ENCODE assay signal across 17 cellular contexts in the genomic region with DNA sequence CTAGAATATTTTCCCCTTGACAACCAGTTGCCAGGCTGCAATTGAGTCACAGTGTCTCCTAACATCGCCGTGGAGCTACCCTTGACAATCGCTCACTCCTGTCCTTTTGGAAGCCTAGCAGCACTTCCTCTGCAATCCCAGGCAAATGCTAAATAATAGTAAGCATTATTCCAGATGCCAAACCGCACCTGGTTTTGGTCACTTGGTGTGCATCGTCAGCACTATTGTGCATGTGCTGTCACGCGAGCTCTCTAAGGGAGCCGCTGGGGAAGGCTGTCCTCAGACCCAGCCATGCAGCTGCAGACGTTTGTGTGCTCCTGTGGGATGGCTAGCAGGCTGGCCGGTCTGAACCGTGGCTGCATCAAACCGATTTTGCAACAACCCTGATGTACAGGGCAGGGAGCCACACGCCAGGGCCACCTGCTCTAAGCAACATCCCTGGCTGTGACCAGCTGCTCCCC.
A peak's percentile ranks its signal among the peaks of the same experiment; 100 is the strongest.
DNase-seq lines count a peak whose midpoint lies in the region; ATAC-seq and TF ChIP-seq lines count a peak whose summit lies in the region.
"Had no signal": no experiment of that assay in that cellular context is flagged by ENCODE, and none has a peak within 500 bp of the region (broad histone marks: within the 10 kb centered on the region; RNA-seq: fewer than 3 reads in every experiment).

No MANE protein-coding gene starts in this region.

- DNase-seq in NCI-H1092 treated with DMSO at 0.1 percent for 48 hours (lab: John Stamatoyannopoulos, UW) (peak; percentile 6), NCI-H1092 (lab: John Stamatoyannopoulos, UW) (no peak), NCI-H748 treated with DMSO at 0.1 percent for 48 hours (lab: John Stamatoyannopoulos, UW) (peak; percentile 39), left ventricle myocardium superior (no peak), psoas muscle (peak; percentile 42 to 70), NCI-H526 treated with DMSO at 0.1 percent for 48 hours (lab: John Stamatoyannopoulos, UW) (no peak), transverse colon (no peak), NCI-H524 treated with DMSO at 0.1 percent for 48 hours (lab: John Stamatoyannopoulos, UW) (no peak)
- DNase-seq: CD8-positive, alpha-beta memory T cell; foreskin melanocyte; immature natural killer cell; MM.1S; NCI-H226; stimulated activated CD4-positive, alpha-beta T cell treated with anti-CD3 and anti-CD28 coated beads, Interleukin-2, amount 100 ng/mL, for 48 hours; SW 1271; trophoblast cell had no signal

- intact Hi-C loops in left ventricle myocardium superior (cut with micrococcal nuclease): no loop called here
- intact Hi-C loops in psoas muscle (cut with DNase I): no loop called here
- intact Hi-C loops in transverse colon (cut with DNase I; ENCODE audit: low total_unique reads): no loop called here

- no peak for TF ChIP-seq CTCF in psoas muscle (IDR thresholded peaks at IDR 0.05)
- TF ChIP-seq CTCF in transverse colon (IDR thresholded peaks at IDR 0.05): no peak

- WGBS in psoas muscle, 3 donors: 7 to 16% (median 11%) methylated on average over 13 of the region's 13 CpGs
- WGBS in transverse colon (ENCODE audit: low coverage in 1 of 2), 2 donors: 88% methylated on average over 13 of the region's 13 CpGs; no CpG with 5 or more reads in 1 of the 2 donors

- TF ChIP-seq EP300 in transverse colon (IDR thresholded peaks at IDR 0.05; ENCODE audit: low read depth): no peak

- ATAC-seq in left ventricle myocardium superior (peak; percentile 21), psoas muscle (peak; percentile 49 to 66 (median 54))

- in situ Hi-C loops in transverse colon (cut with MboI; ENCODE audit: low pct_ligation_motif_present in 1 of 4, low pct_unique_long_range_greater_than_20kb in 1 of 4, low sequenced_read_pairs in 3 of 4): no loop called here

- H3K9me3 ChIP-seq in psoas muscle: no peaks in the 10 kb centered on the region
- no peaks in the 10 kb centered on the region for H3K9me3 ChIP-seq in transverse colon
- H3K9me3 ChIP-seq: breast epithelium had no signal

- no peaks in the 10 kb centered on the region for H3K27me3 ChIP-seq in psoas muscle (ENCODE audit: insufficient read depth in 3 of 3, low read length in 2 of 3)
- no peaks in the 10 kb centered on the region for H3K27me3 ChIP-seq in transverse colon
- H3K27me3 ChIP-seq: breast epithelium had no signal

- H3K4me1 ChIP-seq in psoas muscle (no peaks in the 10 kb centered on the region), transverse colon (peaks cover 4 to 24% (median 13%) of the 10 kb centered on the region in 4 donors)
- H3K4me1 ChIP-seq: breast epithelium had no signal

- no peak for TF ChIP-seq POLR2A in transverse colon (IDR thresholded peaks at IDR 0.05)

- H3K4me3 ChIP-seq in psoas muscle (no peak overlapping the region), transverse colon (no peak overlapping the region)
- H3K4me3 ChIP-seq: breast epithelium had no signal

- no peak overlapping the region for H3K27ac ChIP-seq in psoas muscle
- H3K27ac ChIP-seq in transverse colon: no peak overlapping the region
- H3K27ac ChIP-seq: breast epithelium had no signal

- no peaks in the 10 kb centered on the region for H3K36me3 ChIP-seq in psoas muscle (ENCODE audit: insufficient read depth in 1 of 2, low read depth in 1 of 2)
- H3K36me3 ChIP-seq in transverse colon: no peaks in the 10 kb centered on the region
- H3K36me3 ChIP-seq: breast epithelium had no signal

Comparison
In these comparisons a context has a peak if more than half of its experiments do, and no peak if none do; other contexts are left out.
1. DNase-seq: peak in NCI-H1092 treated with DMSO at 0.1 percent for 48 hours (single experiment), NCI-H748 treated with DMSO at 0.1 percent for 48 hours (single experiment) and psoas muscle (2 of 2); none in NCI-H1092 (single experiment), left ventricle myocardium superior (single experiment), NCI-H526 treated with DMSO at 0.1 percent for 48 hours (single experiment), transverse colon (single experiment) and NCI-H524 treated with DMSO at 0.1 percent for 48 hours (single experiment).